ENCODE assay signal across 24 cellular contexts in the genomic region with DNA sequence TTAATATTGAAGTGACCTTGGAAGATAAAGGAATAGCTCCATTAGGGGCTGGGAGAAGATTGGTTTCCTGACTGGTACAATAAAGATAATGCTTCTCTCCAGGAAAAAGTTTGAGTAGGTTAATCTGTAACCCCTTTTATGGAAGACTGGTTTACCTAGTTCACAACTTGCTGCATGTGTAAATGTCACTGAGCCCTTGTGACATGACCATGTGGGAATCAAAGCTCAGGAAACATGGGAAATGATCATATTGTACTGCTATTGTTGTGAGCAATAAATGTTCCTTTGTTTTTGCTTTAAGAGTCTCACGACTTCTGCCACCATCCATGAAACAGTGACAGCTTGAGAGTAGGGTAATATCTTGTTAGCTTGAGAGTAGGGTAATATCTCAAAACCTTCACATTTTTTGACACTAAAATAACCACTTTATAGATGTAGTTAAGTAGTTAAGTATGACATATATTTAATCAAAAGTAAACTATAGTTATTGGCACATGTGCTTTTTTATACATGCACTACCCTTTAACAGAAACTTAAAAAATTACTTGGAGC.
"Had no signal": no experiment of that assay in that cellular context is flagged by ENCODE, and none has a peak within 500 bp of the region (broad histone marks: within the 10 kb centered on the region; RNA-seq: fewer than 3 reads in every experiment).

No MANE protein-coding gene starts in this region.

- H3K27me3 ChIP-seq: Peyer's patch, SJCRH30 had no signal

- H3K27ac ChIP-seq: Peyer's patch, RWPE1, SJCRH30, VCaP had no signal

- H3K36me3 ChIP-seq: Peyer's patch, SJCRH30 had no signal

- H3K4me1 ChIP-seq: Peyer's patch, SJCRH30 had no signal

- H3K9me3 ChIP-seq: Peyer's patch, SJCRH30, SK-N-SH had no signal

- ATAC-seq: activated CD4-positive, alpha-beta T cell treated with anti-CD3 and anti-CD28 coated beads for 36 hours; activated T-helper 17 cell treated with anti-CD3 and anti-CD28 coated beads, Interleukin-2, amount 50 U/mL, for 72 hours had no signal

- DNase-seq: activated CD4-positive, alpha-beta memory T cell treated with anti-CD3 and anti-CD28 coated beads, Interleukin-2, amount 10 ng/mL, durations not matched to agents 7 days and 5 days; activated CD4-positive, alpha-beta T cell treated with anti-CD3 and anti-CD28 coated beads for 36 hours; activated CD4-positive, alpha-beta T cell treated with anti-CD3 and anti-CD28 coated beads, Interleukin-2, amount 50 U/mL, for 1 hour; activated gamma-delta T cell; activated naive CD4-positive, alpha-beta T cell treated with anti-CD3 and anti-CD28 coated beads for 36 hours; activated naive CD8-positive, alpha-beta T cell treated with anti-CD3 and anti-CD28 coated beads for 36 hours; activated T-cell treated with anti-CD3 and anti-CD28 coated beads for 4 hours; activated T-cell treated with anti-CD3 and anti-CD28 coated beads, Interleukin-2, amount 50 U/mL, for 48 hours; cerebellar nuclear complex; NCI-H1092 treated with DMSO at 0.1 percent for 48 hours; NCI-H1417 treated with DMSO at 0.1 percent for 48 hours; NCI-H1694 treated with DMSO at 0.1 percent for 48 hours; NCI-H2029 treated with DMSO at 0.1 percent for 48 hours; NCI-H345; NCI-H510A; NK-92 treated with Interleukin-12 subunit alpha and Interleukin-12 subunit beta, amount 100 ng/mL, for 24 hours; Peyer's patch; Right ventricle myocardium superior; SJCRH30; SK-N-SH; T-helper 1 cell had no signal

- H3K9ac ChIP-seq: SK-N-SH had no signal

- H3K4me3 ChIP-seq: Peyer's patch, SJCRH30 had no signal
